23 cellular contexts compared by ENCODE assay signal in the genomic region with DNA sequence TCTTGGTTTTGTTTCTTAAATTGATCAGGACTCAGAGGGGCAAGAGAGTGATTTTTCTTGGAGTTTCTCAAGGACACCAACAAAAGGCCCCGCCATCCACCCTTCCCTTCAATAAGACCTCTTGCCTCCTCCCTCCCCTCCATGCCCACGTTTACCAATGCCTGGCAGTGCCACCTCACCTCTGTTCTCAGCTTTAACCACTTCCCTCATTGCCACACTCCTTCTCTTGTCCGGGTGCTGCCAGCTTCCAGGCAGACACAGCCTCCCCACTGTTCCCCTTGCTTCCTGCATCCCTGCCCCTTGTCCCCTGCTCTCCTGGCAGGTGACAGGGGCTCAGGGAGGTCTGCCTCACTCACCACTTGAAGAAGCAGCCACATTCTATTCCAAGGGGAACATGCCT.
"Had no signal": no experiment of that assay in that cellular context is flagged by ENCODE, and none has a peak within 500 bp of the region (broad histone marks: within the 10 kb centered on the region; RNA-seq: fewer than 3 reads in every experiment).

No MANE protein-coding gene starts in this region.

- H3K27me3 ChIP-seq: SJSA1 had no signal

- H3K4me3 ChIP-seq: breast epithelium, SJSA1 had no signal

- H3K9me3 ChIP-seq: breast epithelium, SJSA1 had no signal

- H3K4me1 ChIP-seq: breast epithelium had no signal

- DNase-seq: activated CD4-positive, alpha-beta T cell treated with anti-CD3 and anti-CD28 coated beads for 48 hours; activated CD4-positive, alpha-beta T cell treated with anti-CD3 and anti-CD28 coated beads, Interleukin-2, amount 50 U/mL, for 4 hours; activated CD4-positive, CD25-positive, alpha-beta regulatory T cell treated with anti-CD3 and anti-CD28 coated beads, Interleukin-2, amount 50 U/mL, for 72 hours; activated CD8-positive, alpha-beta memory T cell treated with anti-CD3 and anti-CD28 coated beads, Interleukin-2, amount 50 U/mL, for 48 hours; activated CD8-positive, alpha-beta T cell treated with anti-CD3 and anti-CD28 coated beads, Interleukin-2, amount 10 ng/mL, durations not matched to agents 7 days and 5 days; activated naive CD4-positive, alpha-beta T cell; activated T-cell treated with anti-CD3 and anti-CD28 coated beads, Interleukin-2, amount 50 U/mL, for 1 hour; aorta; caudate nucleus; Kasumi-1; KBM-7; NCI-H1092 treated with DMSO at 0.1 percent for 48 hours; NCI-H1417 treated with DMSO at 0.1 percent for 48 hours; NCI-H1694 treated with DMSO at 0.1 percent for 48 hours; NCI-H2029 treated with DMSO at 0.1 percent for 48 hours; NCI-H446; NCI-H524; NCI-H774; NK-92 treated with Interleukin-12 subunit alpha and Interleukin-12 subunit beta, amount 100 ng/mL, for 24 hours; SHP77 had no signal

- H3K27ac ChIP-seq: breast epithelium, SJSA1 had no signal

- H3K36me3 ChIP-seq: breast epithelium, SJSA1 had no signal

- ATAC-seq: activated CD8-positive, alpha-beta T cell treated with anti-CD3 and anti-CD28 coated beads, Interleukin-2, amount 10 ng/mL, durations not matched to agents 7 days and 5 days; WTC11 had no signal
